ENCODE assay signal across 11 cellular contexts in genomic region chr3:14989943-14990753, GRCh38. TPM values are rescaled to one million over a fixed set of nuclear protein-coding genes. Genes with fewer than 3 reads are reported as not detected.
DNase-seq lines count a peak whose midpoint lies in the region; ATAC-seq and TF ChIP-seq lines count a peak whose summit lies in the region.
"Had no signal": no experiment of that assay in that cellular context is flagged by ENCODE, and none has a peak within 500 bp of the region (broad histone marks: within the 10 kb centered on the region; RNA-seq: fewer than 3 reads in every experiment).

No MANE protein-coding gene starts in this region.

- no peaks in the 10 kb centered on the region for H3K27me3 Mint-ChIP-seq in naive thymus-derived CD8-positive, alpha-beta T cell
- no peaks in the 10 kb centered on the region for H3K27me3 Mint-ChIP-seq in activated CD8-positive, alpha-beta T cell treated with anti-CD3 and anti-CD28 coated beads for 36 hours
- H3K27me3 Mint-ChIP-seq in activated T-cell treated with anti-CD3 and anti-CD28 coated beads, Interleukin-2, amount 50 U/mL, for 4 hours (ENCODE audit: low read depth) = no peaks in the 10 kb centered on the region

- POLR2A ChIA-PET in naive thymus-derived CD8-positive, alpha-beta T cell (lab: Charles Lee) = interaction anchor here (0.7 kb wide), 1 partner anchor 115 kb away, joined by 4 read pairs; no protein-coding TSS in a partner anchor
- POLR2A ChIA-PET in activated CD8-positive, alpha-beta T cell treated with anti-CD3 and anti-CD28 coated beads for 36 hours (lab: Charles Lee) = no interaction called here

- H3K4me1 ChIP-seq in NT2/D1 (ENCODE audit: insufficient read depth, insufficient read length) = peaks cover 8% of the 10 kb centered on the region

- ATAC-seq in naive thymus-derived CD8-positive, alpha-beta T cell = no peak
- no peak for ATAC-seq in HG03097 (IDR thresholded peaks at IDR 0.05; ENCODE audit: low FRiP score, unreplicated experiment)
- no peak for ATAC-seq in activated CD8-positive, alpha-beta T cell treated with anti-CD3 and anti-CD28 coated beads for 36 hours
- no peak for ATAC-seq in activated T-cell treated with anti-CD3 and anti-CD28 coated beads, Interleukin-2, amount 50 U/mL, for 4 hours

- peaks cover 0 to 16% (median 2%) of the 10 kb centered on the region in 3 donors for H3K36me3 Mint-ChIP-seq in naive thymus-derived CD8-positive, alpha-beta T cell
- peaks cover 2% of the 10 kb centered on the region for H3K36me3 Mint-ChIP-seq in activated CD8-positive, alpha-beta T cell treated with anti-CD3 and anti-CD28 coated beads for 36 hours (ENCODE audit: low read depth)
- H3K36me3 Mint-ChIP-seq in activated T-cell treated with anti-CD3 and anti-CD28 coated beads, Interleukin-2, amount 50 U/mL, for 4 hours (ENCODE audit: insufficient read depth) = no peaks in the 10 kb centered on the region

- no peaks in the 10 kb centered on the region for H3K9me3 ChIP-seq in NT2/D1 (ENCODE audit: insufficient read depth, low read length)

- intact Hi-C loops in activated CD8-positive, alpha-beta T cell treated with anti-CD3 and anti-CD28 coated beads for 36 hours (cut with micrococcal nuclease) = no loop called here

- H3K9ac ChIP-seq in NT2/D1 (ENCODE audit: insufficient read length, low read depth) = no peak overlapping the region

- CTCF ChIA-PET in activated CD8-positive, alpha-beta T cell treated with anti-CD3 and anti-CD28 coated beads for 36 hours (lab: Charles Lee) = interaction anchor here (0.8 to 1.3 kb wide), 2 partner anchors 24 to 69 kb away, joined by 3 to 5 read pairs; no protein-coding TSS in a partner anchor

- no peak for TF ChIP-seq CTCF in activated CD8-positive, alpha-beta T cell treated with anti-CD3 and anti-CD28 coated beads for 36 hours (IDR thresholded peaks at IDR 0.05)

- H3K9me3 Mint-ChIP-seq in naive thymus-derived CD8-positive, alpha-beta T cell = no peaks in the 10 kb centered on the region
- no peaks in the 10 kb centered on the region for H3K9me3 Mint-ChIP-seq in activated CD8-positive, alpha-beta T cell treated with anti-CD3 and anti-CD28 coated beads for 36 hours
- no peaks in the 10 kb centered on the region for H3K9me3 Mint-ChIP-seq in activated T-cell treated with anti-CD3 and anti-CD28 coated beads, Interleukin-2, amount 50 U/mL, for 4 hours

- no peaks in the 10 kb centered on the region for H3K27me3 ChIP-seq in NT2/D1 (ENCODE audit: insufficient read depth, insufficient read length)

- H3K4me1 Mint-ChIP-seq in naive thymus-derived CD8-positive, alpha-beta T cell = peaks cover 26 to 69% (median 57%) of the 10 kb centered on the region in 4 donors
- peaks cover 49% of the 10 kb centered on the region for H3K4me1 Mint-ChIP-seq in activated CD8-positive, alpha-beta T cell treated with anti-CD3 and anti-CD28 coated beads for 36 hours (ENCODE audit: low read depth)
- H3K4me1 Mint-ChIP-seq in activated T-cell treated with anti-CD3 and anti-CD28 coated beads, Interleukin-2, amount 50 U/mL, for 4 hours (ENCODE audit: low read depth) = peaks cover 45% of the 10 kb centered on the region

- no peak overlapping the region for H3K4me3 ChIP-seq in NT2/D1 (ENCODE audit: insufficient read length, low read depth)

- H3K36me3 ChIP-seq in NT2/D1 (ENCODE audit: insufficient read depth, insufficient read length, low read length) = no peaks in the 10 kb centered on the region

- H3K27ac Mint-ChIP-seq in naive thymus-derived CD8-positive, alpha-beta T cell = peak overlapping the region; percentile 4 to 83 (median 48)
- no peak overlapping the region for H3K27ac Mint-ChIP-seq in activated CD8-positive, alpha-beta T cell treated with anti-CD3 and anti-CD28 coated beads for 36 hours

- peak; percentile 13 for DNase-seq in GM04503 (ENCODE audit: low read depth)
- DNase-seq in NT2/D1 (ENCODE audit: low read depth, low spot score) = peak; percentile 66
- peak; percentile 10 for DNase-seq in fibroblast of the conjunctiva (ENCODE audit: low read depth)
- DNase-seq in naive thymus-derived CD8-positive, alpha-beta T cell = no peak
- no peak for DNase-seq in kidney tubule cell (ENCODE audit: low spot score)
- DNase-seq in activated CD8-positive, alpha-beta T cell treated with anti-CD3 and anti-CD28 coated beads for 36 hours = no peak
- no peak for DNase-seq in activated T-cell treated with anti-CD3 and anti-CD28 coated beads, Interleukin-2, amount 50 U/mL, for 4 hours
- DNase-seq: EL; head of caudate nucleus; stimulated activated CD4-positive, alpha-beta T cell treated with anti-CD3 and anti-CD28 coated beads, Interleukin-1b, Interleukin-23, amount 100 ng/mL, for 48 hours had no signal

- H3K4me3 Mint-ChIP-seq in naive thymus-derived CD8-positive, alpha-beta T cell = no peak overlapping the region
- no peak overlapping the region for H3K4me3 Mint-ChIP-seq in activated CD8-positive, alpha-beta T cell treated with anti-CD3 and anti-CD28 coated beads for 36 hours
- no peak overlapping the region for H3K4me3 Mint-ChIP-seq in activated T-cell treated with anti-CD3 and anti-CD28 coated beads, Interleukin-2, amount 50 U/mL, for 4 hours

RNA-seq across cellular contexts. Expression of gene NR2C2, which starts 42.8 kb away (rescaled TPM):
- total RNA-seq in naive thymus-derived CD8-positive, alpha-beta T cell = 100 to 1,000 TPM in 1 of 2 experiments, 10 to 100 TPM in 1; 94.5 to 110 TPM
- polyA plus RNA-seq in naive thymus-derived CD8-positive, alpha-beta T cell = 10 to 100 TPM; 10.1 to 19.3 (median 13.7) TPM
- total RNA-seq in activated CD8-positive, alpha-beta T cell treated with anti-CD3 and anti-CD28 coated beads for 36 hours = 10 to 100 TPM; 47.1 to 47.4 TPM
- total RNA-seq in activated T-cell treated with anti-CD3 and anti-CD28 coated beads, Interleukin-2, amount 50 U/mL, for 4 hours = 10 to 100 TPM; 36.5 to 39.0 (median 38.8) TPM

Comparison
In these comparisons a context has a peak if more than half of its experiments do, and no peak if none do; other contexts are left out.
1. DNase-seq: peak in GM04503 (single experiment), NT2/D1 (single experiment) and fibroblast of the conjunctiva (single experiment); none in naive thymus-derived CD8-positive, alpha-beta T cell (0 of 10), kidney tubule cell (single experiment), activated CD8-positive, alpha-beta T cell treated with anti-CD3 and anti-CD28 coated beads for 36 hours (single experiment) and activated T-cell treated with anti-CD3 and anti-CD28 coated beads, Interleukin-2, amount 50 U/mL, for 4 hours (single experiment).